Comparison of ENCODE assay signal across 9 cellular contexts in the genomic region with DNA sequence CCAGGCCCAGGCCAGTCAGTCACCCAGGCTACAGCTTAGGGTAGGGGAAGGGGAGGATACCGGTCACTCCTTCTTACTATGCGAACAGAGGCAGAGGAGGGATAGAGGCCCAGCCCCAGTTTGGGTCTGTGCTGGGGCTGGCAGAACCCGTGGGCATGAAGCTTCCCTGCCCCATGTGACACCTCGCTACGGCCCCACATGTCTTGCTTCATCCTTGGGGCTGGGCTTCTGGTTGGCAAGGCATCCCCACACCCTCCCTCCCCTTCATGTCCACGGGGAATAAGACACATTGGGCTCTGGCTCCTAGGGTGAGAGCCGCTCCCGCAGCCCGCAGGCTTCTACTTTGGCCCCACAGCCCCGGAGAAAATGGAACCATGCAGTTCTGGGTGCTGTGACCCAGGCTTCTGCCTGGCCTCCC. TPM values are rescaled to one million over a fixed set of nuclear protein-coding genes. Genes with fewer than 3 reads are reported as not detected.
DNase-seq lines count a peak whose midpoint lies in the region; ATAC-seq and TF ChIP-seq lines count a peak whose summit lies in the region.
"Had no signal": no experiment of that assay in that cellular context is flagged by ENCODE, and none has a peak within 500 bp of the region (broad histone marks: within the 10 kb centered on the region; RNA-seq: fewer than 3 reads in every experiment).

No MANE protein-coding gene starts in this region.

- H3K9me3 Mint-ChIP-seq in stimulated activated naive CD8-positive, alpha-beta T cell treated with anti-CD3 and anti-CD28 coated beads, Interleukin-15, amount 100 ng/mL, for 72 hours = no peaks in the 10 kb centered on the region
- H3K9me3 Mint-ChIP-seq in activated naive CD8-positive, alpha-beta T cell treated with anti-CD3 and anti-CD28 coated beads for 36 hours = no peaks in the 10 kb centered on the region

- ATAC-seq in stimulated activated naive CD8-positive, alpha-beta T cell treated with anti-CD3 and anti-CD28 coated beads, Interleukin-15, amount 100 ng/mL, for 72 hours = peak; percentile 39
- ATAC-seq in stimulated activated naive CD8-positive, alpha-beta T cell treated with anti-CD3 and anti-CD28 coated beads, Interleukin-15, Interleukin-2, amounts not matched to agents 100 U/mL and 50 U/mL, for 24 hours = no peak
- ATAC-seq in heart right ventricle (peak in 6 of 8 donors; percentile 3 to 20 (median 4)), GM18873 (IDR thresholded peaks at IDR 0.05; ENCODE audit: low FRiP score, unreplicated experiment) (no peak)

- intact Hi-C loops in heart right ventricle (cut with DNase I) = loop anchor here in 5 of 10 donors (5.0 kb wide), 3 partner anchors 41 to 171 kb away; partner anchors contain the start of gene RHOB (in 4 of the 5)

- H3K36me3 ChIP-seq in heart right ventricle (peaks cover 0 to 39% (median 0%) of the 10 kb centered on the region in 9 donors), parathyroid adenoma (ENCODE audit: control insufficient read depth, insufficient read depth, low read length) (no peaks in the 10 kb centered on the region)

- no peak overlapping the region for H3K27ac Mint-ChIP-seq in stimulated activated naive CD8-positive, alpha-beta T cell treated with anti-CD3 and anti-CD28 coated beads, Interleukin-15, amount 100 ng/mL, for 72 hours
- no peak overlapping the region for H3K27ac Mint-ChIP-seq in activated naive CD8-positive, alpha-beta T cell treated with anti-CD3 and anti-CD28 coated beads for 36 hours

- 48% methylated on average over 10 of the region's 10 CpGs for WGBS in heart right ventricle, 2 donors

- H3K36me3 Mint-ChIP-seq in activated naive CD8-positive, alpha-beta T cell treated with anti-CD3 and anti-CD28 coated beads for 36 hours = peaks cover 2% of the 10 kb centered on the region

- no peaks in the 10 kb centered on the region for H3K4me1 Mint-ChIP-seq in stimulated activated naive CD8-positive, alpha-beta T cell treated with anti-CD3 and anti-CD28 coated beads, Interleukin-15, amount 100 ng/mL, for 72 hours
- H3K4me1 Mint-ChIP-seq in activated naive CD8-positive, alpha-beta T cell treated with anti-CD3 and anti-CD28 coated beads for 36 hours = no peaks in the 10 kb centered on the region

- POLR2A ChIA-PET in GM10248 (lab: Yijun Ruan, JAX) = interaction anchor here (2.0 kb wide), 1 partner anchor 171 kb away, joined by 11 read pairs; the partner anchor contains the start of gene RHOB

- H3K9ac ChIP-seq in parathyroid adenoma = no peak overlapping the region

- peaks cover 63 to 100% (median 92%) of the 10 kb centered on the region in 9 donors for H3K4me1 ChIP-seq in heart right ventricle
- peaks cover 9% of the 10 kb centered on the region for H3K4me1 ChIP-seq in parathyroid adenoma

- H3K79me2 ChIP-seq in parathyroid adenoma = no peaks in the 10 kb centered on the region

- no peak for DNase-seq in stimulated activated naive CD8-positive, alpha-beta T cell treated with anti-CD3 and anti-CD28 coated beads, Interleukin-15, amount 100 ng/mL, for 72 hours
- DNase-seq in stimulated activated naive CD8-positive, alpha-beta T cell treated with anti-CD3 and anti-CD28 coated beads, Interleukin-15, Interleukin-2, amounts not matched to agents 100 U/mL and 50 U/mL, for 24 hours = no peak
- DNase-seq in heart right ventricle (no peak), GM10248 (ENCODE audit: extremely low spot score) (no peak)
- no peak for DNase-seq in activated naive CD8-positive, alpha-beta T cell treated with anti-CD3 and anti-CD28 coated beads for 36 hours
- no peak for DNase-seq in stimulated activated CD4-positive, alpha-beta T cell treated with anti-CD3 and anti-CD28 coated beads, Interleukin-2, amount 100 ng/mL, for 48 hours

- no peaks in the 10 kb centered on the region for H3K27me3 Mint-ChIP-seq in stimulated activated naive CD8-positive, alpha-beta T cell treated with anti-CD3 and anti-CD28 coated beads, Interleukin-15, amount 100 ng/mL, for 72 hours
- no peaks in the 10 kb centered on the region for H3K27me3 Mint-ChIP-seq in activated naive CD8-positive, alpha-beta T cell treated with anti-CD3 and anti-CD28 coated beads for 36 hours

- no peak overlapping the region for H3K4me3 Mint-ChIP-seq in stimulated activated naive CD8-positive, alpha-beta T cell treated with anti-CD3 and anti-CD28 coated beads, Interleukin-15, amount 100 ng/mL, for 72 hours
- no peak overlapping the region for H3K4me3 Mint-ChIP-seq in activated naive CD8-positive, alpha-beta T cell treated with anti-CD3 and anti-CD28 coated beads for 36 hours

- H3K27me3 ChIP-seq in heart right ventricle (no peaks in the 10 kb centered on the region), parathyroid adenoma (ENCODE audit: control insufficient read depth, insufficient read depth, low read length) (no peaks in the 10 kb centered on the region)

- no peak overlapping the region for H3K4me2 ChIP-seq in parathyroid adenoma (ENCODE audit: low read length)

- H3K4me3 ChIP-seq in heart right ventricle = peak overlapping the region in 1 of 10 donors; percentile 1
- H3K4me3 ChIP-seq in parathyroid adenoma (ENCODE audit: low read depth, low read length) = no peak overlapping the region

- TF ChIP-seq CTCF in heart right ventricle (IDR thresholded peaks at IDR 0.05) (no peak), parathyroid adenoma (IDR thresholded peaks at IDR 0.05) (no peak), GM10248 (IDR thresholded peaks at IDR 0.05; ENCODE audit: control extremely low read depth, extremely low read depth, low read depth, missing control alignments) (no peak)

- no peaks in the 10 kb centered on the region for H3K9me3 ChIP-seq in heart right ventricle
- no peaks in the 10 kb centered on the region for H3K9me3 ChIP-seq in parathyroid adenoma (ENCODE audit: control insufficient read depth, low read length)

- CTCF ChIA-PET in GM10248 (lab: Yijun Ruan, JAX) = interaction anchor here (1.1 to 1.7 kb wide), 5 partner anchors 22 to 207 kb away, joined by 3 to 4 read pairs (median 3); partner anchors contain the start of gene HS1BP3

- H3K27ac ChIP-seq in heart right ventricle (peak overlapping the region; percentile 87 to 99 (median 96)), parathyroid adenoma (peak overlapping the region; percentile 58)

- peak overlapping the region; percentile 64 for H2AFZ ChIP-seq in parathyroid adenoma

RNA-seq across cellular contexts. Expression of gene HS1BP3, which starts 32.4 kb away (rescaled TPM):
- total RNA-seq in heart right ventricle = 10 to 100 TPM; 11.3 to 26.3 (median 16.1) TPM
- 10 to 100 TPM; 16.8 to 24.6 TPM for polyA plus RNA-seq in heart right ventricle
- 1 to 10 TPM; 5.9 to 6.0 TPM for total RNA-seq in activated naive CD8-positive, alpha-beta T cell treated with anti-CD3 and anti-CD28 coated beads for 36 hours

RNA-seq across cellular contexts. Expression of gene GDF7, which starts 48.5 kb away (rescaled TPM):
- 1 to 10 TPM in 1 of 10 donors, under 1 TPM in 9; 0.10 to 1.2 (median 0.66) TPM for total RNA-seq in heart right ventricle
- polyA plus RNA-seq in heart right ventricle = under 1 TPM; 0.17 to 0.37 TPM
- not detected for total RNA-seq in activated naive CD8-positive, alpha-beta T cell treated with anti-CD3 and anti-CD28 coated beads for 36 hours
- total RNA-seq: myocyte had no signal

Comparison
In these comparisons a context has a peak if more than half of its experiments do, and no peak if none do; other contexts are left out.
1. ATAC-seq: peak in stimulated activated naive CD8-positive, alpha-beta T cell treated with anti-CD3 and anti-CD28 coated beads, Interleukin-15, amount 100 ng/mL, for 72 hours (single experiment) and heart right ventricle (6 of 8); none in stimulated activated naive CD8-positive, alpha-beta T cell treated with anti-CD3 and anti-CD28 coated beads, Interleukin-15, Interleukin-2, amounts not matched to agents 100 U/mL and 50 U/mL, for 24 hours (single experiment) and GM18873 (single experiment).